11 cellular contexts compared by ENCODE assay signal in the genomic region with DNA sequence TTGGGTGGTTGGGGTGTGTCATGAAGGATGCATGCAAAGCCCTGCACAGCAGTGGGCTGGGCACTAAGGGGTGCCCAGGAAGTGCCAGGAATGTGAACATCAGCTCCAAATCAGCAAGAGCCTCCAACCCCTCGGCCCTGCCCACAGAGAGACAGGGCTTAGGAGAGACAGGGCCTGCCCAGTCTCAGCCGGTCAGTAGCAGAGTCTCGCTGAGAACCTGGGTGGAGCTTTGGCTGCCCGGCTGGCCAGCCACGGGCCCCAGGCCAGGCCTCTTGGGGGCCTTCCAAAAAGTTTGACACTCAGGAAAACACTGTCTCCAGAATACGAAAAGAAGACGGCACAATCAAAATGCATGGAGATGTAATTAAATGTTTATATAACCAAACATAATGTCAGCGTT. TPM values are rescaled to one million over a fixed set of nuclear protein-coding genes. Genes with fewer than 3 reads are reported as not detected.
DNase-seq lines count a peak whose midpoint lies in the region; ATAC-seq and TF ChIP-seq lines count a peak whose summit lies in the region.
"Had no signal": no experiment of that assay in that cellular context is flagged by ENCODE, and none has a peak within 500 bp of the region (broad histone marks: within the 10 kb centered on the region; RNA-seq: fewer than 3 reads in every experiment).

No MANE protein-coding gene starts in this region.

- H3K4me1 Mint-ChIP-seq in stimulated activated naive CD8-positive, alpha-beta T cell treated with anti-CD3 and anti-CD28 coated beads, Interleukin-15, amount 100 ng/mL, for 72 hours = peaks cover 12% of the 10 kb centered on the region

- H3K9me3 Mint-ChIP-seq in stimulated activated naive CD8-positive, alpha-beta T cell treated with anti-CD3 and anti-CD28 coated beads, Interleukin-15, amount 100 ng/mL, for 72 hours = no peaks in the 10 kb centered on the region
- H3K9me3 Mint-ChIP-seq: memory B cell had no signal

- no peak for ATAC-seq in stimulated activated naive CD8-positive, alpha-beta T cell treated with anti-CD3 and anti-CD28 coated beads, Interleukin-15, amount 100 ng/mL, for 72 hours

- no peaks in the 10 kb centered on the region for H3K27me3 Mint-ChIP-seq in stimulated activated naive CD8-positive, alpha-beta T cell treated with anti-CD3 and anti-CD28 coated beads, Interleukin-15, amount 100 ng/mL, for 72 hours
- H3K27me3 Mint-ChIP-seq: memory B cell had no signal

- no peaks in the 10 kb centered on the region for H3K36me3 ChIP-seq in H7 (replicated peaks; ENCODE audit: control insufficient read depth, insufficient read depth, low read length)

- peak; percentile 66 for DNase-seq in NCI-H226
- DNase-seq in erythroblast (lab: John Stamatoyannopoulos, UW) = peak; percentile 30 to 37
- DNase-seq in medulla oblongata (ENCODE audit: extremely low spot score) = peak; percentile 74
- DNase-seq in H7 = no peak
- DNase-seq in NCI-H526 treated with DMSO at 0.1 percent for 48 hours (lab: John Stamatoyannopoulos, UW) = no peak
- DNase-seq in stimulated activated naive CD8-positive, alpha-beta T cell treated with anti-CD3 and anti-CD28 coated beads, Interleukin-15, amount 100 ng/mL, for 72 hours = no peak
- DNase-seq in NCI-H748 treated with DMSO at 0.1 percent for 48 hours (lab: John Stamatoyannopoulos, UW) = no peak
- DNase-seq: stimulated activated CD4-positive, alpha-beta T cell treated with anti-CD3 and anti-CD28 coated beads, Interleukin-1b, Interleukin-23, amount 100 ng/mL, for 48 hours; trophoblast cell had no signal

- no peak overlapping the region for H3K27ac Mint-ChIP-seq in stimulated activated naive CD8-positive, alpha-beta T cell treated with anti-CD3 and anti-CD28 coated beads, Interleukin-15, amount 100 ng/mL, for 72 hours
- H3K27ac Mint-ChIP-seq: memory B cell had no signal

- TF ChIP-seq POLR2A in erythroblast (IDR thresholded peaks at IDR 0.05; ENCODE audit: low read length) = no peak

- no peak overlapping the region for H3K4me3 ChIP-seq in H7 (ENCODE audit: insufficient read depth, low read depth, low read length)

- peak overlapping the region; percentile 36 for H3K27ac ChIP-seq in temporal lobe (ENCODE audit: low read depth, low read length)

- H3K4me3 Mint-ChIP-seq in stimulated activated naive CD8-positive, alpha-beta T cell treated with anti-CD3 and anti-CD28 coated beads, Interleukin-15, amount 100 ng/mL, for 72 hours = no peak overlapping the region
- H3K4me3 Mint-ChIP-seq: memory B cell had no signal

- peaks cover 3% of the 10 kb centered on the region; the same call in 1 of the 2 replicates for H3K27me3 ChIP-seq in H7 (ENCODE audit: control insufficient read depth, insufficient read depth, low read length)

RNA-seq across cellular contexts. Expression of a gene that starts 4.3 kb away (rescaled TPM):
- 17.0 TPM for total RNA-seq in temporal lobe
- 13.4 and 22.3 TPM in 2 replicates for total RNA-seq in H7 (2014; rRNA removed; shearing (Covaris generic))

RNA-seq across cellular contexts. Expression of a gene that starts 24.3 kb away (rescaled TPM):
- 27.0 TPM for total RNA-seq in temporal lobe
- 8.5 and 16.4 TPM in 2 replicates for total RNA-seq in H7 (2014; rRNA removed; shearing (Covaris generic))

RNA-seq across cellular contexts. Expression of a gene that starts 24.3 kb away (rescaled TPM):
- 5.2 TPM for total RNA-seq in temporal lobe
- total RNA-seq in H7 (2014; rRNA removed; shearing (Covaris generic)) = 0.96 and 2.4 TPM in 2 replicates

Comparison
In these comparisons a context has a peak if more than half of its experiments do, and no peak if none do; other contexts are left out.
1. DNase-seq: peak in NCI-H226 (single experiment), erythroblast (2 of 2) and medulla oblongata (single experiment); none in H7 (single experiment), NCI-H526 treated with DMSO at 0.1 percent for 48 hours (single experiment), stimulated activated naive CD8-positive, alpha-beta T cell treated with anti-CD3 and anti-CD28 coated beads, Interleukin-15, amount 100 ng/mL, for 72 hours (0 of 2) and NCI-H748 treated with DMSO at 0.1 percent for 48 hours (single experiment).